ENCODE assay signal across 8 cellular contexts in the genomic region with DNA sequence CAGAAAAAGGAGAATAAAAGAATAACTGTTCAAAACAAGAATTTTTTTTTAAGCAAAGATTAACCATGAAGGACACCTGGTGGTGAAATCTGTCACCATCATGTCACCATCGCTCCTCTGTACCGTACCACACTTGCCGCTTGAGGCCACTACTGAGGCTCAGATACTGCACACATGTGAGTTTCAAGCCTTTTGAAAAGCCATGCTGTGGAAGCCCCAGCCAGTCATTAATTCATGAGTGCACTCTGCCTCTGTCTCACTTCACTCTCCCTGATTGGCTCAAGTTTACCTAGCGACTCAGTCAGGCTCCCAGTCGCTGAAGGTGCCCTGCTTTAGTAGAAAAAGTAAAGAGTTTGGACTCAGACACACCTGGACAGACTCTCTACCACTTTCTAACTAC. TPM values are rescaled to one million over a fixed set of nuclear protein-coding genes. Genes with fewer than 3 reads are reported as not detected.
DNase-seq lines count a peak whose midpoint lies in the region; ATAC-seq and TF ChIP-seq lines count a peak whose summit lies in the region.

No MANE protein-coding gene starts in this region.

- in situ Hi-C loops in transverse colon (cut with MboI; ENCODE audit: low pct_ligation_motif_present in 1 of 4, low pct_unique_long_range_greater_than_20kb in 1 of 4, low sequenced_read_pairs in 3 of 4): loop anchor here in 1 of 4 donors (10.0 kb wide), 1 partner anchor 121 kb away; no protein-coding TSS in a partner anchor

- no peak overlapping the region for H3K4me3 ChIP-seq in transverse colon

- no peak for TF ChIP-seq POLR2A in transverse colon (IDR thresholded peaks at IDR 0.05)

- TF ChIP-seq EP300 in transverse colon (IDR thresholded peaks at IDR 0.05; ENCODE audit: low read depth): no peak

- H3K4me1 ChIP-seq in transverse colon: no peaks in the 10 kb centered on the region

- WGBS in transverse colon (ENCODE audit: low coverage in 1 of 2), 2 donors: 75 to 97% methylated on average over 5 of the region's 5 CpGs

- no peaks in the 10 kb centered on the region for H3K36me3 ChIP-seq in transverse colon

- no peaks in the 10 kb centered on the region for H3K9me3 ChIP-seq in transverse colon

- ATAC-seq in GM18907 (IDR thresholded peaks at IDR 0.05; ENCODE audit: unreplicated experiment) (peak; percentile 98), HG02981 (IDR thresholded peaks at IDR 0.05; ENCODE audit: unreplicated experiment) (peak; percentile 96)

- DNase-seq in COR-L47 (lab: John Stamatoyannopoulos, UW) (peak; percentile 6), NCI-H510A (lab: John Stamatoyannopoulos, UW) (peak; percentile 0), dermis blood vessel endothelial cell (peak; percentile 21), transverse colon (peak; percentile 34), GDM1 (lab: John Stamatoyannopoulos, UW) (no peak), NCI-H146 (lab: John Stamatoyannopoulos, UW) (no peak)

- peak; percentile 26 to 57 (median 36) for TF ChIP-seq CTCF in transverse colon (IDR thresholded peaks at IDR 0.05)

- H3K27me3 ChIP-seq in transverse colon: no peaks in the 10 kb centered on the region

- no peak overlapping the region for H3K27ac ChIP-seq in transverse colon

- intact Hi-C loops in transverse colon (cut with DNase I; ENCODE audit: low total_unique reads): no loop called here

RNA-seq across cellular contexts. Expression of a gene that starts 6.6 kb away (rescaled TPM):
- total RNA-seq in dermis blood vessel endothelial cell: not detected in 2 replicates
- total RNA-seq in transverse colon: 100 to 1,000 TPM in 3 of 4 donors, 1 to 10 TPM in 1; 3.8 to 628 (median 426) TPM

RNA-seq across cellular contexts. Expression of a gene that starts 29.2 kb away (rescaled TPM):
- not detected in 2 replicates for total RNA-seq in dermis blood vessel endothelial cell
- total RNA-seq in transverse colon: not detected

RNA-seq across cellular contexts. Expression of a gene that starts 30.3 kb away (rescaled TPM):
- total RNA-seq in dermis blood vessel endothelial cell (not detected in 2 replicates), transverse colon (10 to 100 TPM in 2 of 4 donors, not detected in 2; 32.2 to 49.4 TPM)

RNA-seq across cellular contexts. Expression of a gene that starts 56.6 kb away (rescaled TPM):
- total RNA-seq in dermis blood vessel endothelial cell (not detected in 2 replicates), transverse colon (not detected)

Comparison
In these comparisons a context has a peak if more than half of its experiments do, and no peak if none do; other contexts are left out.
1. DNase-seq: peak in COR-L47 (single experiment), NCI-H510A (single experiment), dermis blood vessel endothelial cell (single experiment) and transverse colon (single experiment); none in GDM1 (single experiment) and NCI-H146 (single experiment).